16 cellular contexts compared by ENCODE assay signal in the genomic region with DNA sequence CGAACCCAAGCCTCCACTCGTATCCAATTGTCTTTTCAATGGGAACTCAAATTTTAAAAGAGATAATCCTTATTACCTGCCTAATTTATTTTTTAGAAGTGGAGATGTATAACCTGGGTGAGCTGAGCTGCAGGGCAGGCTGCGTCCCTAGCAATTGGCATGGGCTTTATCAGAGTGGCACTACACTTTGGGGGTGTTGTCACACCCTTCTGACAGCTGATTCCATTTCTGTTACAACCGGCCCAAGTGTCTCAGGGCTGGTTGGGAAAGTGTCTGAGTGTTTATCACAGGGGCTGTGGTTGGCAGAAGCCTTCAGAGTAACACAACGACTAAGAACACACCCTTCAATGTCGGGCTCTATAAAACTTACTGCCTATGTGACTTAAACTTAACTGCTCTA.
DNase-seq lines count a peak whose midpoint lies in the region; ATAC-seq and TF ChIP-seq lines count a peak whose summit lies in the region.
"Had no signal": no experiment of that assay in that cellular context is flagged by ENCODE, and none has a peak within 500 bp of the region (broad histone marks: within the 10 kb centered on the region; RNA-seq: fewer than 3 reads in every experiment).

No MANE protein-coding gene starts in this region.

- peak; percentile 92 to 95 for ATAC-seq in left cardiac atrium
- peak; percentile 92 to 95 for ATAC-seq in right cardiac atrium
- ATAC-seq: A549; CD8-positive, alpha-beta T cell had no signal

- H3K36me3 ChIP-seq in left ventricle myocardium inferior, result no peaks in the 10 kb centered on the region
- H3K36me3 ChIP-seq: BLaER1 treated with 17β-estradiol and CSF1 and Interleukin-3, amounts not matched to agents 10 nM and 100 nM had no signal

- H3K27ac ChIP-seq in left ventricle myocardium inferior (replicated peaks) (no peak overlapping the region), right cardiac atrium (ENCODE audit: low read length) (no peak overlapping the region)
- H3K27ac ChIP-seq: 22Rv1; A549; BLaER1 treated with 17β-estradiol and CSF1 and Interleukin-3, amounts not matched to agents 10 nM and 100 nM; C4-2B had no signal

- no peak overlapping the region for H3K4me3 ChIP-seq in left ventricle myocardium inferior
- H3K4me3 ChIP-seq in right cardiac atrium (ENCODE audit: low read length), result no peak overlapping the region
- H3K4me3 ChIP-seq: A549; BLaER1 treated with 17β-estradiol and CSF1 and Interleukin-3, amounts not matched to agents 10 nM and 100 nM had no signal

- intact Hi-C loops in left cardiac atrium (cut with DNase I), result no loop called here
- intact Hi-C loops in left ventricle myocardium inferior (cut with micrococcal nuclease), result no loop called here
- intact Hi-C loops in right cardiac atrium (cut with DNase I), result loop anchor here in 1 of 4 donors (10.0 kb wide), 1 partner anchor 141 kb away; no protein-coding TSS in a partner anchor
- intact Hi-C loops in cardiac septum (cut with DNase I), result no loop called here

- no peak for TF ChIP-seq CTCF in left ventricle myocardium inferior (IDR thresholded peaks at IDR 0.05; ENCODE audit: borderline replicate concordance)

- peaks cover 50% of the 10 kb centered on the region for H3K27me3 ChIP-seq in left ventricle myocardium inferior (ENCODE audit: low read depth)
- H3K27me3 ChIP-seq in right cardiac atrium (ENCODE audit: control insufficient read depth, insufficient read depth), result no peaks in the 10 kb centered on the region
- H3K27me3 ChIP-seq: BLaER1 treated with 17β-estradiol and CSF1 and Interleukin-3, amounts not matched to agents 10 nM and 100 nM had no signal

- DNase-seq in left cardiac atrium, result peak; percentile 26
- no peak for DNase-seq in left ventricle myocardium inferior
- DNase-seq in right cardiac atrium, result peak in 1 of 3 donors; percentile 56
- DNase-seq in cardiac septum (ENCODE audit: low spot score), result no peak
- DNase-seq in effector CD4-positive, alpha-beta T cell, result no peak
- DNase-seq: AML-193; Caco-2; Calu3; CD4-positive, alpha-beta T cell; CD8-positive, alpha-beta T cell; DMS79 treated with DMSO at 0.1 percent for 48 hours; GF-D8 had no signal

- WGBS in right cardiac atrium, result 67% methylated on average over 6 of the region's 6 CpGs

- H3K4me1 ChIP-seq in left ventricle myocardium inferior (no peaks in the 10 kb centered on the region), right cardiac atrium (ENCODE audit: control insufficient read depth, insufficient read depth, low read length) (peaks cover 4% of the 10 kb centered on the region)
- H3K4me1 ChIP-seq: A549, Caco-2 had no signal

- no peaks in the 10 kb centered on the region for H3K9me3 ChIP-seq in left ventricle myocardium inferior (replicated peaks)
- no peaks in the 10 kb centered on the region for H3K9me3 ChIP-seq in right cardiac atrium (ENCODE audit: control insufficient read depth, low read length)
- H3K9me3 ChIP-seq: A549; BLaER1 treated with 17β-estradiol and CSF1 and Interleukin-3, amounts not matched to agents 10 nM and 100 nM; Caco-2 had no signal
